ENCODE assay signal across 8 cellular contexts in genomic region chr9:121278535-121279169, GRCh38. TPM values are rescaled to one million over a fixed set of nuclear protein-coding genes. Genes with fewer than 3 reads are reported as not detected.
DNase-seq lines count a peak whose midpoint lies in the region; ATAC-seq, FAIRE-seq and TF ChIP-seq lines count a peak whose summit lies in the region.

No MANE protein-coding gene starts in this region.

- DNase-seq in NCI-H2196 (lab: John Stamatoyannopoulos, UW; ENCODE audit: unreplicated experiment), result peak; percentile 30
- DNase-seq in NCI-H2196 treated with DMSO at 0.1 percent for 48 hours (lab: John Stamatoyannopoulos, UW; ENCODE audit: unreplicated experiment), result no peak
- peak; percentile 72 to 85 for DNase-seq in SJCRH30
- peak in 1 of 2 donors; percentile 95 for DNase-seq in breast epithelium (ENCODE audit: low spot score in 2 of 2)
- peak; percentile 98 for DNase-seq in islet precursor cell
- DNase-seq in small intestine, result peak; percentile 84

- TF ChIP-seq CTCF in breast epithelium (IDR thresholded peaks at IDR 0.05), result peak; percentile 69 to 91 (median 86)

- peak; percentile 57 for ATAC-seq in HG03565 (IDR thresholded peaks at IDR 0.05; ENCODE audit: unreplicated experiment)
- no peak for ATAC-seq in HG03135 (IDR thresholded peaks at IDR 0.05; ENCODE audit: unreplicated experiment)

- H3K27ac ChIP-seq in SJCRH30 (peak overlapping the region; percentile 51), breast epithelium (peak overlapping the region; percentile 98 to 99), small intestine (ENCODE audit: low read depth in 1 of 2, low read length in 1 of 2) (peak overlapping the region in 1 of 2 donors; percentile 86)

- FAIRE-seq in small intestine (lab: Jason Lieb, UNC), result no peak

- WGBS in small intestine, 3 donors, result 26 to 34% (median 28%) methylated on average over 13 of the region's 13 CpGs

- intact Hi-C loops in breast epithelium (cut with DNase I; ENCODE audit: low total_unique reads), result no loop called here

- no peaks in the 10 kb centered on the region for H3K27me3 ChIP-seq in SJCRH30
- no peaks in the 10 kb centered on the region for H3K27me3 ChIP-seq in breast epithelium
- no peaks in the 10 kb centered on the region for H3K27me3 ChIP-seq in small intestine (ENCODE audit: control insufficient read depth in 2 of 2, insufficient read depth in 2 of 2, low read length in 2 of 2)

- H3K4me1 ChIP-seq in SJCRH30 (peaks cover 19% of the 10 kb centered on the region), breast epithelium (peaks cover 39 to 58% of the 10 kb centered on the region in 2 donors), small intestine (ENCODE audit: control insufficient read depth in 2 of 2, insufficient read depth in 1 of 2, low read depth in 1 of 2, low read length in 1 of 2) (peaks cover 8 to 14% of the 10 kb centered on the region in 2 donors)

- H3K4me3 ChIP-seq in SJCRH30 (peak overlapping the region; percentile 13; the same call in 1 of the 2 replicates), breast epithelium (peak overlapping the region in 1 of 3 donors; percentile 30), small intestine (ENCODE audit: low read depth in 1 of 2, low read length in 2 of 2) (no peak overlapping the region)

- no peak for TF ChIP-seq POLR2A in breast epithelium (IDR thresholded peaks at IDR 0.05)

- H3K36me3 ChIP-seq in SJCRH30 (no peaks in the 10 kb centered on the region), breast epithelium (no peaks in the 10 kb centered on the region), small intestine (ENCODE audit: control insufficient read depth in 2 of 2, insufficient read depth in 2 of 2, low read length in 2 of 2) (no peaks in the 10 kb centered on the region)

- H3K9me3 ChIP-seq in SJCRH30 (replicated peaks) (no peaks in the 10 kb centered on the region), breast epithelium (no peaks in the 10 kb centered on the region), small intestine (ENCODE audit: control insufficient read depth, low read depth) (no peaks in the 10 kb centered on the region)

RNA-seq across cellular contexts. Expression of gene GSN, which starts 10.7 kb away (rescaled TPM):
- 43.4 and 44.1 TPM in 2 replicates for total RNA-seq in SJCRH30 (2014; rRNA removed; shearing (Covaris generic))
- total RNA-seq in breast epithelium, result over 10,000 TPM in 1 of 3 donors, 1,000 to 10,000 TPM in 2; 1,290 to 13,922 (median 1,437) TPM
- polyA plus RNA-seq in small intestine, result 100 to 1,000 TPM; 196 to 380 (median 205) TPM

Comparison
In these comparisons a context has a peak if more than half of its experiments do, and no peak if none do; other contexts are left out.
1. RNA of gene GSN, which starts 10.7 kb away (total RNA-seq): 1,290 to 13,922 TPM in breast epithelium; 43.4 to 44.1 TPM in SJCRH30; every median in the first group is over 10 times any median in the second.